In genomic region chr12:53696655-53697321, GRCh38 we compare ENCODE assay signal across 8 cellular contexts. TPM values are rescaled to one million over a fixed set of nuclear protein-coding genes. Genes with fewer than 3 reads are reported as not detected.
DNase-seq lines count a peak whose midpoint lies in the region; ATAC-seq and TF ChIP-seq lines count a peak whose summit lies in the region.

No MANE protein-coding gene starts in this region.

- POLR2A ChIA-PET in activated B cell treated with CpG ODN at 0.5 μM for 24 hours (lab: Charles Lee) = interaction anchor here (1.1 kb wide), 1 partner anchor 11 kb away, joined by 3 read pairs; no protein-coding TSS in a partner anchor

- H3K4me1 ChIP-seq in HUES48 (ENCODE audit: control insufficient read depth, insufficient read depth, low read length) (peaks cover 24% of the 10 kb centered on the region), iPS-15b (ENCODE audit: control insufficient read depth, insufficient read depth, low read length) (peaks cover 14% of the 10 kb centered on the region), gastrocnemius medialis (peaks cover 0 to 5% of the 10 kb centered on the region in 2 donors), BE2C (peaks cover 8% of the 10 kb centered on the region), gastroesophageal sphincter (peaks cover 0 to 24% (median 9%) of the 10 kb centered on the region in 3 donors)

- CTCF ChIA-PET in activated B cell treated with CpG ODN at 0.5 μM for 24 hours (lab: Charles Lee) = interaction anchor here (1.2 to 4.2 kb wide), 3 partner anchors 47 to 60 kb away, joined by 4 to 61 read pairs (median 4); no protein-coding TSS in a partner anchor

- in situ Hi-C loops in gastrocnemius medialis (cut with MboI; ENCODE audit: low sequenced_read_pairs in 4 of 4) = no loop called here

- H3K4me3 Mint-ChIP-seq in activated B cell treated with CpG ODN at 0.5 μM for 24 hours = peak overlapping the region; percentile 66

- intact Hi-C loops in activated B cell treated with CpG ODN at 0.5 μM for 24 hours (cut with micrococcal nuclease) (loop anchor here (10.0 kb wide), 1 partner anchor 268 kb away; no protein-coding TSS in a partner anchor), gastrocnemius medialis (cut with DNase I; ENCODE audit: low total_unique reads) (no loop called here), lower leg skin (cut with DNase I; ENCODE audit: low total_unique reads) (no loop called here)

- peaks cover 29% of the 10 kb centered on the region for H3K4me1 Mint-ChIP-seq in activated B cell treated with CpG ODN at 0.5 μM for 24 hours

- no peak overlapping the region for H3K27ac ChIP-seq in HUES48 (ENCODE audit: low read depth, low read length)
- H3K27ac ChIP-seq in gastrocnemius medialis = no peak overlapping the region
- H3K27ac ChIP-seq in gastroesophageal sphincter = no peak overlapping the region

- H3K9me3 ChIP-seq in HUES48 (ENCODE audit: control insufficient read depth, insufficient read depth, low read length) (no peaks in the 10 kb centered on the region), iPS-15b (ENCODE audit: control insufficient read depth, insufficient read depth, low read length) (no peaks in the 10 kb centered on the region), gastrocnemius medialis (no peaks in the 10 kb centered on the region), BE2C (no peaks in the 10 kb centered on the region), gastroesophageal sphincter (no peaks in the 10 kb centered on the region)

- ATAC-seq in activated B cell treated with CpG ODN at 0.5 μM for 24 hours (ENCODE audit: low read depth) = no peak
- no peak for ATAC-seq in gastrocnemius medialis
- no peak for ATAC-seq in gastroesophageal sphincter
- ATAC-seq in GM19455 (IDR thresholded peaks at IDR 0.05; ENCODE audit: unreplicated experiment) = no peak

- no peaks in the 10 kb centered on the region for H3K9me3 Mint-ChIP-seq in activated B cell treated with CpG ODN at 0.5 μM for 24 hours

- H3K27ac Mint-ChIP-seq in activated B cell treated with CpG ODN at 0.5 μM for 24 hours = no peak overlapping the region

- peaks cover 71% of the 10 kb centered on the region for H3K27me3 Mint-ChIP-seq in activated B cell treated with CpG ODN at 0.5 μM for 24 hours

- peaks cover 69% of the 10 kb centered on the region for H3K27me3 ChIP-seq in HUES48 (ENCODE audit: control insufficient read depth, insufficient read depth, low read length)
- peaks cover 76% of the 10 kb centered on the region for H3K27me3 ChIP-seq in iPS-15b (ENCODE audit: control insufficient read depth, insufficient read depth, low read length)
- peaks cover 32 to 42% (median 35%) of the 10 kb centered on the region in 3 donors for H3K27me3 ChIP-seq in gastrocnemius medialis
- peaks cover 15% of the 10 kb centered on the region for H3K27me3 ChIP-seq in BE2C
- H3K27me3 ChIP-seq in gastroesophageal sphincter = peaks cover 99% of the 10 kb centered on the region

- TF ChIP-seq EP300 in gastroesophageal sphincter (IDR thresholded peaks at IDR 0.05) = no peak

- H3K36me3 ChIP-seq in HUES48 (ENCODE audit: control insufficient read depth, insufficient read depth, low read length) = no peaks in the 10 kb centered on the region
- no peaks in the 10 kb centered on the region for H3K36me3 ChIP-seq in iPS-15b (ENCODE audit: control insufficient read depth, insufficient read depth, low read length)
- H3K36me3 ChIP-seq in gastrocnemius medialis = no peaks in the 10 kb centered on the region
- no peaks in the 10 kb centered on the region for H3K36me3 ChIP-seq in BE2C
- no peaks in the 10 kb centered on the region for H3K36me3 ChIP-seq in gastroesophageal sphincter

- H3K36me3 Mint-ChIP-seq in activated B cell treated with CpG ODN at 0.5 μM for 24 hours (ENCODE audit: low read depth) = no peaks in the 10 kb centered on the region

- H3K9ac ChIP-seq in HUES48 (ENCODE audit: low read depth, low read length) = peak overlapping the region; percentile 34; the same call in 1 of the 2 replicates
- H3K9ac ChIP-seq in iPS-15b (ENCODE audit: low read depth, low read length) = no peak overlapping the region

- DNase-seq in activated B cell treated with CpG ODN at 0.5 μM for 24 hours = no peak
- no peak for DNase-seq in gastrocnemius medialis
- no peak for DNase-seq in BE2C
- DNase-seq in lower leg skin (ENCODE audit: low spot score in 2 of 2) = no peak

- WGBS in gastroesophageal sphincter (ENCODE audit: low coverage in 1 of 2), 2 donors = 31 to 54% methylated on average over 10 to 15 of the region's 24 CpGs
- 22 to 26% methylated on average over 24 of the region's 24 CpGs for WGBS in lower leg skin, 2 donors

- H3K4me3 ChIP-seq in HUES48 (ENCODE audit: low read depth, low read length) (peak overlapping the region; percentile 65), iPS-15b (ENCODE audit: low read depth, low read length) (peak overlapping the region; percentile 81), gastrocnemius medialis (peak overlapping the region in 3 of 4 donors; percentile 5 to 32 (median 28)), BE2C (ENCODE audit: low read depth, low read length) (no peak overlapping the region), gastroesophageal sphincter (peak overlapping the region in 1 of 2 donors; percentile 31), lower leg skin (ENCODE audit: low read depth, poor library complexity, severe bottlenecking) (no peak overlapping the region)

- TF ChIP-seq CTCF in activated B cell treated with CpG ODN at 0.5 μM for 24 hours (IDR thresholded peaks at IDR 0.05) (no peak), gastrocnemius medialis (IDR thresholded peaks at IDR 0.05 in 4 of 5, conservative IDR thresholded peaks at IDR 0.05 in 1 of 5) (no peak), BE2C (IDR thresholded peaks at IDR 0.05; ENCODE audit: low read depth, low read length) (no peak), gastroesophageal sphincter (IDR thresholded peaks at IDR 0.05) (no peak), lower leg skin (IDR thresholded peaks at IDR 0.05) (no peak)

- TF ChIP-seq POLR2A in gastrocnemius medialis (IDR thresholded peaks at IDR 0.05) = no peak
- TF ChIP-seq POLR2A in gastroesophageal sphincter (IDR thresholded peaks at IDR 0.05) = no peak
- TF ChIP-seq POLR2A in lower leg skin (IDR thresholded peaks at IDR 0.05) = no peak

RNA-seq across cellular contexts. Expression of gene ATP5MC2, which starts 20.9 kb away (rescaled TPM):
- total RNA-seq in activated B cell treated with CpG ODN at 0.5 μM for 24 hours (330 and 354 TPM in 2 replicates), gastrocnemius medialis (100 to 1,000 TPM; 428 to 714 (median 580) TPM), gastroesophageal sphincter (100 to 1,000 TPM; 197 to 324 (median 245) TPM), lower leg skin (100 to 1,000 TPM; 214 to 533 (median 318) TPM)
- polyA plus RNA-seq in BE2C (2012; ENCODE audit: insufficient read depth, insufficient read length, low read depth) = 529 TPM

RNA-seq across cellular contexts. Expression of gene CALCOCO1, which starts 30.5 kb away (rescaled TPM):
- total RNA-seq in activated B cell treated with CpG ODN at 0.5 μM for 24 hours (44.2 and 59.5 TPM in 2 replicates), gastrocnemius medialis (100 to 1,000 TPM; 158 to 385 (median 239) TPM), gastroesophageal sphincter (100 to 1,000 TPM; 400 to 469 (median 424) TPM), lower leg skin (100 to 1,000 TPM; 313 to 432 (median 391) TPM)
- 13.1 TPM for polyA plus RNA-seq in BE2C (2012; ENCODE audit: insufficient read depth, insufficient read length, low read depth)

RNA-seq across cellular contexts. Expression of gene CISTR, which starts 55.0 kb away (rescaled TPM):
- not detected in 2 replicates for total RNA-seq in activated B cell treated with CpG ODN at 0.5 μM for 24 hours
- not detected for total RNA-seq in gastrocnemius medialis
- not detected for polyA plus RNA-seq in BE2C (2012; ENCODE audit: insufficient read depth, insufficient read length, low read depth)
- 1 to 10 TPM in 1 of 4 donors, not detected in 3; 1.4 TPM for total RNA-seq in gastroesophageal sphincter
- total RNA-seq in lower leg skin = not detected

Comparison
In these comparisons a context has a peak if more than half of its experiments do, and no peak if none do; other contexts are left out.
1. H3K4me3 ChIP-seq: peak in HUES48 (single experiment), iPS-15b (single experiment) and gastrocnemius medialis (3 of 4); none in BE2C (single experiment) and lower leg skin (single experiment).